In the genomic region with DNA sequence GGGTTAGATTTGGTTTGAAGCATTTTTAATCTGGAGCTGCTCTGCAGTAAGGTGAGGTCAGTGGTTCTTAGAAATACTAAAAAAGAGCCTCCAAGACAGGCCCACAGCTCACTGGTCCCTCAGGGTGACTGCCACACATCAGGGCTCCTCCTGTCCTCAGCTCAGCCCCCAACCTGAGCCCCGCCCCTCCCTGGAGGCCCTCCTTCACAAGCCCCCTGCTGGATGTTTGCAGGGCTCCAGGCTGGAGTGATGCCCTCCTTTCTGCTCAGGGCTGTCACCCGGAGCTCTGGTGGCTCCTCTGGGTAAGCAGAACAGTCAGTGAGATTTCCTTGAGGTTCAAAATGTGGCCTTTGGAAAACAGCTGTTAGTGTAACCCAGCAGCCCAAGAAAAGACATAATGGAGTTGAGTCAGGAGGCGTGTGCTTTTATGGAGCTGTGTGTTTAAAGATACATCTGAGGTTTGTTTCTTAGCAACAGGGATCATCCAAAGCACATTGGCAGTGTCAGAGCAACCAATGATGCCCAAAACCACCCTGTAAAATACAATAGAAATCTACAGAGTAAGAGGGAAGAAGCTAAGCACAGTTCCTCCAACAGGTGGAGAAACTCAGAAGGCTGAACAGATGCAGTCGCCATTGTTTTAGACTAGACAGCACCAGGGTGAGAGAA, we compare ENCODE assay signal across 8 cellular contexts. TPM values are rescaled to one million over a fixed set of nuclear protein-coding genes. Genes with fewer than 3 reads are reported as not detected.
DNase-seq lines count a peak whose midpoint lies in the region; ATAC-seq and TF ChIP-seq lines count a peak whose summit lies in the region.

No MANE protein-coding gene starts in this region.

- H3K9me3 ChIP-seq in DND-41 (ENCODE audit: insufficient read depth, low read length, severe bottlenecking) (no peaks in the 10 kb centered on the region), HCT116 (ENCODE audit: control insufficient read depth in 1 of 2, insufficient read depth in 1 of 2, low read depth in 1 of 2, low read length in 2 of 2) (no peaks in the 10 kb centered on the region)

- H3K27me3 ChIP-seq in DND-41 (ENCODE audit: insufficient read depth, low read length, poor library complexity) (peaks cover 21% of the 10 kb centered on the region), HCT116 (ENCODE audit: insufficient read depth, low read length) (no peaks in the 10 kb centered on the region)

- no peak overlapping the region for H3K4me3 Mint-ChIP-seq in activated B cell treated with CpG ODN at 0.5 μM for 24 hours

- no peaks in the 10 kb centered on the region for H3K36me3 Mint-ChIP-seq in activated B cell treated with CpG ODN at 0.5 μM for 24 hours (ENCODE audit: low read depth)

- no peaks in the 10 kb centered on the region for H3K27me3 Mint-ChIP-seq in activated B cell treated with CpG ODN at 0.5 μM for 24 hours

- POLR2A ChIA-PET in HCT116 (lab: Charles Lee) (interaction anchor here (0.6 kb wide), 1 partner anchor 1596 kb away, joined by 6 read pairs; a partner anchor contains a TSS), activated B cell treated with CpG ODN at 0.5 μM for 24 hours (lab: Charles Lee) (no interaction called here)

- TF ChIP-seq CTCF in DND-41 (IDR thresholded peaks at IDR 0.05; ENCODE audit: borderline replicate concordance, extremely low read depth, low read length, poor library complexity, severe bottlenecking) (peak; percentile 49), HCT116 (IDR thresholded peaks at IDR 0.05 in 2 of 3, conservative IDR thresholded peaks at IDR 0.05 in 1 of 3; ENCODE audit: borderline replicate concordance in 1 of 3, insufficient read depth in 1 of 3, low read depth in 2 of 3, low read length in 2 of 3) (peak in 2 of 3 experiments; percentile 62 to 68; a peak in 4 of 6 replicates), activated B cell treated with CpG ODN at 0.5 μM for 24 hours (IDR thresholded peaks at IDR 0.05) (no peak)

- H3K36me3 ChIP-seq in DND-41 (ENCODE audit: insufficient read depth, low read length) (no peaks in the 10 kb centered on the region), HCT116 (ENCODE audit: control insufficient read depth in 1 of 2, insufficient read depth in 2 of 2, low read length in 2 of 2) (no peaks in the 10 kb centered on the region)

- no peak overlapping the region for H3K9ac ChIP-seq in DND-41 (ENCODE audit: low read depth, low read length)
- no peak overlapping the region for H3K9ac ChIP-seq in HCT116 (ENCODE audit: low read length)

- ATAC-seq in DND-41 (ENCODE audit: insufficient read depth, low read depth) (peak; percentile 97), HCT116 (peak; percentile 97), activated B cell treated with CpG ODN at 0.5 μM for 24 hours (ENCODE audit: low read depth) (peak; percentile 89), GM21423 (IDR thresholded peaks at IDR 0.05; ENCODE audit: unreplicated experiment) (no peak), HG02678 (IDR thresholded peaks at IDR 0.05; ENCODE audit: unreplicated experiment) (no peak)

- H2AFZ ChIP-seq in DND-41 (ENCODE audit: low read depth, low read length) (no peak overlapping the region), HCT116 (ENCODE audit: low read depth, low read length, poor library complexity, severe bottlenecking) (no peak overlapping the region)

- H3K4me2 ChIP-seq in DND-41 (ENCODE audit: insufficient read depth, low read length) (no peak overlapping the region), HCT116 (ENCODE audit: low read length) (no peak overlapping the region)

- CTCF ChIA-PET in HCT116 (lab: Charles Lee) = interaction anchor here (0.7 to 1.5 kb wide), 5 partner anchors 21 to 145 kb away, joined by 3 to 12 read pairs (median 5); a partner anchor contains a TSS
- CTCF ChIA-PET in activated B cell treated with CpG ODN at 0.5 μM for 24 hours (lab: Charles Lee) = interaction anchor here (0.6 to 3.4 kb wide), 3 partner anchors 19 to 165 kb away, joined by 3 to 18 read pairs (median 3); a partner anchor contains a TSS

- H3K79me2 ChIP-seq in DND-41 (ENCODE audit: insufficient read depth, low read length) = no peaks in the 10 kb centered on the region
- no peaks in the 10 kb centered on the region for H3K79me2 ChIP-seq in HCT116 (ENCODE audit: insufficient read depth, low read length)

- no peak overlapping the region for H3K4me3 ChIP-seq in DND-41 (ENCODE audit: low read depth in 1 of 2, low read length in 2 of 2)
- no peak overlapping the region for H3K4me3 ChIP-seq in HCT116 (replicated peaks in 1 of 2; ENCODE audit: low read depth in 1 of 2, low read length in 2 of 2)

- H3K27ac Mint-ChIP-seq in activated B cell treated with CpG ODN at 0.5 μM for 24 hours = no peak overlapping the region

- no peak for TF ChIP-seq RAD21 in HCT116 (IDR thresholded peaks at IDR 0.05; ENCODE audit: low read depth)

- BruUV-seq in HCT116 (replicated peaks; lab: Mats Ljungman, UMichigan) = no TSS peak

- H4K20me1 ChIP-seq in DND-41 (ENCODE audit: insufficient read depth, low read length) (no peaks in the 10 kb centered on the region; the same call in 1 of the 2 replicates), HCT116 (ENCODE audit: insufficient read depth) (no peaks in the 10 kb centered on the region)

- RAD21 ChIA-PET in HCT116 (lab: Charles Lee; ENCODE audit: low non-redundant PET in 1 of 2, low total read pairs in 2 of 2, uncharacterized antibody in 2 of 2, unreplicated experiment in 2 of 2) = interaction anchor here in 1 of 2 experiments (0.6 kb wide), 1 partner anchor 315 kb away, joined by 3 read pairs; no protein-coding TSS in a partner anchor

- peak; percentile 57 for DNase-seq in DND-41
- peak; percentile 27 for DNase-seq in HCT116 (ENCODE audit: low read depth, low spot score)
- DNase-seq in activated B cell treated with CpG ODN at 0.5 μM for 24 hours = no peak
- peak; percentile 26 for DNase-seq in mesenteric fat pad (ENCODE audit: low spot score)
- DNase-seq in T-helper 9 cell = no peak
- no peak for DNase-seq in NCI-H226

- no peaks in the 10 kb centered on the region for H3K9me2 ChIP-seq in HCT116 (ENCODE audit: insufficient read depth)

- H3K9me3 Mint-ChIP-seq in activated B cell treated with CpG ODN at 0.5 μM for 24 hours = no peaks in the 10 kb centered on the region

- no peak for TF ChIP-seq POLR2A in HCT116 (IDR thresholded peaks at IDR 0.05; ENCODE audit: borderline replicate concordance, extremely low read depth, insufficient read depth, insufficient read length)

- H3K27ac ChIP-seq in DND-41 (ENCODE audit: low read length) (no peak overlapping the region), HCT116 (ENCODE audit: low read depth, low read length) (no peak overlapping the region)

- H3K4me1 Mint-ChIP-seq in activated B cell treated with CpG ODN at 0.5 μM for 24 hours = peaks cover 14% of the 10 kb centered on the region

- H3K4me1 ChIP-seq in DND-41 (ENCODE audit: insufficient read depth, low read length) = no peaks in the 10 kb centered on the region
- no peaks in the 10 kb centered on the region for H3K4me1 ChIP-seq in HCT116 (ENCODE audit: control insufficient read depth in 1 of 2, insufficient read depth in 2 of 2, low read length in 2 of 2)

- intact Hi-C loops in HCT116 (cut with micrococcal nuclease) (no loop called here), activated B cell treated with CpG ODN at 0.5 μM for 24 hours (cut with micrococcal nuclease) (loop anchor here (2.0 kb wide), 1 partner anchor 19 kb away; no protein-coding TSS in a partner anchor)

TF ChIP-seq in HCT116, 20 proteins besides CTCF, POLR2A, EP300 and RAD21:
- TF ChIP-seq, protein P1, sequence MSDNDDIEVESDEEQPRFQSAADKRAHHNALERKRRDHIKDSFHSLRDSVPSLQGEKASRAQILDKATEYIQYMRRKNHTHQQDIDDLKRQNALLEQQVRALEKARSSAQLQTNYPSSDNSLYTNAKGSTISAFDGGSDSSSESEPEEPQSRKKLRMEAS (IDR thresholded peaks at IDR 0.05) = no peak

RNA-seq across cellular contexts. Expression of a gene that starts 21.4 kb away (rescaled TPM):
- total RNA-seq in HCT116 (2021; ENCODE audit: unreplicated experiment) = not detected
- polyA plus RNA-seq in HCT116 (2012) = not detected in 2 replicates
- total RNA-seq in activated B cell treated with CpG ODN at 0.5 μM for 24 hours = 0.33 and 0.34 TPM in 2 replicates
- 1.8 TPM for total RNA-seq in mesenteric fat pad

Comparison
In these comparisons a context has a peak if more than half of its experiments do, and no peak if none do; other contexts are left out.
1. ATAC-seq: peak in DND-41 (single experiment), HCT116 (single experiment) and activated B cell treated with CpG ODN at 0.5 μM for 24 hours (single experiment); none in GM21423 (single experiment) and HG02678 (single experiment).
2. DNase-seq: peak in DND-41 (single experiment), HCT116 (single experiment) and mesenteric fat pad (single experiment); none in activated B cell treated with CpG ODN at 0.5 μM for 24 hours (single experiment), T-helper 9 cell (single experiment) and NCI-H226 (single experiment).